ENCODE assay signal across 37 cellular contexts in the genomic region with DNA sequence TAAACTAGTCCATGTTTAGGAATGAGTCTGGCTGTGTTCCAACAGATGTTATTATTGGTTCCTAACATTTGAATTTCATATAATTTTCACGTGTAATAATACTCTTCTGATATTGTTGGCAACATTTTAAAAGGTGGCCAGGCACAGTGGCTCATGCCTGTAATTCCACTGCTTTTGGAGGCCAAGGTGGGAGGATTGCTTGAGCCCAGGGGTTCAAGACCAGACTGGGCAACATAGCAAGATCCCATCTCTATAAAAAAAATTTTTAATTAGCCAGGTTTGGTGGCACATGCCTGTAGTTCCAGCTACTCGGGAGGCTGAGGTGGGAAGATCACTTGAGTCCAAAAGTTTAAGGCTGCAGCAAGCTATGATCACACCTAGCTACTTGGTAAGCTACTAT.
"Had no signal": no experiment of that assay in that cellular context is flagged by ENCODE, and none has a peak within 500 bp of the region (broad histone marks: within the 10 kb centered on the region; RNA-seq: fewer than 3 reads in every experiment).

No MANE protein-coding gene starts in this region.

- H3K9me3 Mint-ChIP-seq: activated CD4-positive, alpha-beta memory T cell treated with anti-CD3 and anti-CD28 coated beads for 36 hours; activated CD4-positive, alpha-beta T cell treated with anti-CD3 and anti-CD28 coated beads, Interleukin-2, amount 10 ng/mL, durations not matched to agents 24 days and 14 days; activated naive CD4-positive, alpha-beta T cell treated with anti-CD3 and anti-CD28 coated beads for 36 hours; activated naive CD4-positive, alpha-beta T cell treated with anti-CD3 and anti-CD28 coated beads, Interleukin-2, amount 50 U/mL, for 24 hours; activated naive CD8-positive, alpha-beta T cell treated with anti-CD3 and anti-CD28 coated beads for 36 hours; activated naive CD8-positive, alpha-beta T cell treated with anti-CD3 and anti-CD28 coated beads, Interleukin-2, amount 50 U/mL, for 24 hours; activated T-helper 1 cell treated with anti-CD3 and anti-CD28 coated beads, Interleukin-12 subunit alpha, Interleukin-12 subunit beta, Interleukin-2, Interleukin-4 antibody, amounts not matched to agents 30 ng/mL and 10 ng/mL and 1 ng/mL, durations not matched to agents 14 hours and 24 hours and 36 hours; activated T-helper 2 cell treated with anti-CD3 and anti-CD28 coated beads, Interferon-gamma antibody, Interleukin-2, Interleukin-4, amounts not matched to agents 10 μg/mL and 5 μg/mL and 100 μg/mL, durations not matched to agents 14 hours and 24 hours and 36 hours; effector memory CD8-positive, alpha-beta T cell; T-helper 2 cell treated with Interferon-gamma antibody and Interleukin-4, amounts not matched to agents 5 μg/mL and 100 μg/mL, for 36 hours had no signal

- H3K4me1 Mint-ChIP-seq: activated CD8-positive, alpha-beta memory T cell treated with anti-CD3 and anti-CD28 coated beads, Interleukin-2, amount 10 ng/mL, durations not matched to agents 7 days and 5 days; activated naive CD4-positive, alpha-beta T cell treated with anti-CD3 and anti-CD28 coated beads, Interleukin-2, amount 50 U/mL, for 24 hours; activated naive CD8-positive, alpha-beta T cell treated with anti-CD3 and anti-CD28 coated beads for 36 hours; activated naive CD8-positive, alpha-beta T cell treated with anti-CD3 and anti-CD28 coated beads, Interleukin-2, amount 50 U/mL, for 24 hours had no signal

- H3K4me3 Mint-ChIP-seq: activated CD4-positive, alpha-beta memory T cell treated with anti-CD3 and anti-CD28 coated beads for 36 hours; activated CD4-positive, alpha-beta T cell treated with anti-CD3 and anti-CD28 coated beads for 36 hours; activated CD4-positive, alpha-beta T cell treated with anti-CD3 and anti-CD28 coated beads, Interleukin-2, amount 10 ng/mL, durations not matched to agents 24 days and 14 days; activated CD8-positive, alpha-beta memory T cell treated with anti-CD3 and anti-CD28 coated beads, Interleukin-2, amount 10 ng/mL, durations not matched to agents 7 days and 5 days; activated CD8-positive, alpha-beta T cell treated with anti-CD3 and anti-CD28 coated beads, Interleukin-2, amount 10 ng/mL, durations not matched to agents 7 days and 5 days; activated naive CD4-positive, alpha-beta T cell treated with anti-CD3 and anti-CD28 coated beads for 36 hours; activated naive CD4-positive, alpha-beta T cell treated with anti-CD3 and anti-CD28 coated beads, Interleukin-2, amount 50 U/mL, for 24 hours; activated naive CD8-positive, alpha-beta T cell treated with anti-CD3 and anti-CD28 coated beads for 36 hours; activated naive CD8-positive, alpha-beta T cell treated with anti-CD3 and anti-CD28 coated beads, Interleukin-2, amount 50 U/mL, for 24 hours; activated T-helper 1 cell treated with anti-CD3 and anti-CD28 coated beads, Interleukin-12 subunit alpha, Interleukin-12 subunit beta, Interleukin-2, Interleukin-4 antibody, amounts not matched to agents 30 ng/mL and 10 ng/mL and 1 ng/mL, durations not matched to agents 14 hours and 24 hours and 36 hours; effector memory CD8-positive, alpha-beta T cell; T-helper 17 cell; T-helper 2 cell treated with Interferon-gamma antibody and Interleukin-4, amounts not matched to agents 5 μg/mL and 100 μg/mL, for 36 hours had no signal

- H3K27ac Mint-ChIP-seq: activated CD4-positive, alpha-beta memory T cell treated with anti-CD3 and anti-CD28 coated beads for 36 hours; activated CD4-positive, alpha-beta T cell treated with anti-CD3 and anti-CD28 coated beads for 36 hours; activated CD4-positive, alpha-beta T cell treated with anti-CD3 and anti-CD28 coated beads, Interleukin-2, amount 10 ng/mL, durations not matched to agents 24 days and 14 days; activated CD8-positive, alpha-beta memory T cell treated with anti-CD3 and anti-CD28 coated beads, Interleukin-2, amount 10 ng/mL, durations not matched to agents 7 days and 5 days; activated CD8-positive, alpha-beta T cell treated with anti-CD3 and anti-CD28 coated beads, Interleukin-2, amount 10 ng/mL, durations not matched to agents 7 days and 5 days; activated naive CD4-positive, alpha-beta T cell treated with anti-CD3 and anti-CD28 coated beads for 36 hours; activated naive CD4-positive, alpha-beta T cell treated with anti-CD3 and anti-CD28 coated beads, Interleukin-2, amount 50 U/mL, for 24 hours; activated naive CD8-positive, alpha-beta T cell treated with anti-CD3 and anti-CD28 coated beads for 36 hours; activated naive CD8-positive, alpha-beta T cell treated with anti-CD3 and anti-CD28 coated beads, Interleukin-2, amount 50 U/mL, for 24 hours; activated T-helper 1 cell treated with anti-CD3 and anti-CD28 coated beads, Interleukin-12 subunit alpha, Interleukin-12 subunit beta, Interleukin-2, Interleukin-4 antibody, amounts not matched to agents 30 ng/mL and 10 ng/mL and 1 ng/mL, durations not matched to agents 14 hours and 24 hours and 36 hours; activated T-helper 2 cell treated with anti-CD3 and anti-CD28 coated beads, Interferon-gamma antibody, Interleukin-2, Interleukin-4, amounts not matched to agents 10 μg/mL and 5 μg/mL and 100 μg/mL, durations not matched to agents 14 hours and 24 hours and 36 hours; T-helper 17 cell; T-helper 2 cell treated with Interferon-gamma antibody and Interleukin-4, amounts not matched to agents 5 μg/mL and 100 μg/mL, for 36 hours had no signal

- H3K27me3 ChIP-seq: adrenal gland, body of pancreas, cardiac muscle cell, colonic mucosa, dorsolateral prefrontal cortex, esophagus squamous epithelium, gastroesophageal sphincter had no signal

- H3K27me3 Mint-ChIP-seq: activated CD4-positive, alpha-beta memory T cell treated with anti-CD3 and anti-CD28 coated beads for 36 hours; activated CD4-positive, alpha-beta T cell treated with anti-CD3 and anti-CD28 coated beads for 36 hours; activated CD4-positive, alpha-beta T cell treated with anti-CD3 and anti-CD28 coated beads, Interleukin-2, amount 10 ng/mL, durations not matched to agents 24 days and 14 days; activated CD8-positive, alpha-beta memory T cell treated with anti-CD3 and anti-CD28 coated beads, Interleukin-2, amount 10 ng/mL, durations not matched to agents 7 days and 5 days; activated naive CD4-positive, alpha-beta T cell treated with anti-CD3 and anti-CD28 coated beads, Interleukin-2, amount 50 U/mL, for 24 hours; activated naive CD8-positive, alpha-beta T cell treated with anti-CD3 and anti-CD28 coated beads for 36 hours; activated naive CD8-positive, alpha-beta T cell treated with anti-CD3 and anti-CD28 coated beads, Interleukin-2, amount 50 U/mL, for 24 hours; effector memory CD8-positive, alpha-beta T cell; T-helper 17 cell had no signal

- H3K9me3 ChIP-seq: adrenal gland, body of pancreas, colonic mucosa, esophagus squamous epithelium, gastroesophageal sphincter had no signal

- H3K36me3 ChIP-seq: adrenal gland, colonic mucosa, esophagus squamous epithelium, gastroesophageal sphincter, WERI-Rb-1 had no signal

- H3K4me3 ChIP-seq: adrenal gland, body of pancreas, cardiac muscle cell, colonic mucosa, dorsolateral prefrontal cortex, esophagus squamous epithelium, gastroesophageal sphincter had no signal

- DNase-seq: activated CD4-positive, alpha-beta memory T cell treated with anti-CD3 and anti-CD28 coated beads for 36 hours; activated CD4-positive, alpha-beta T cell treated with anti-CD3 and anti-CD28 coated beads for 36 hours; activated CD4-positive, alpha-beta T cell treated with anti-CD3 and anti-CD28 coated beads, Interleukin-2, amount 10 ng/mL, durations not matched to agents 24 days and 14 days; activated CD4-positive, CD25-positive, alpha-beta regulatory T cell; activated CD4-positive, CD25-positive, alpha-beta regulatory T cell treated with anti-CD3 and anti-CD28 coated beads, Interleukin-2, amount 50 U/mL, for 72 hours; activated CD8-positive, alpha-beta memory T cell treated with anti-CD3 and anti-CD28 coated beads, Interleukin-2, amount 10 ng/mL, durations not matched to agents 7 days and 5 days; activated CD8-positive, alpha-beta memory T cell treated with anti-CD3 and anti-CD28 coated beads, Interleukin-2, amount 50 U/mL, for 4 hours; activated CD8-positive, alpha-beta T cell treated with anti-CD3 and anti-CD28 coated beads, Interleukin-2, amount 10 ng/mL, durations not matched to agents 7 days and 5 days; activated effector memory CD4-positive, alpha-beta T cell treated with anti-CD3 and anti-CD28 coated beads, Interleukin-2, amount 50 U/mL, for 16 hours; activated naive CD4-positive, alpha-beta T cell treated with anti-CD3 and anti-CD28 coated beads for 36 hours; activated naive CD8-positive, alpha-beta T cell treated with anti-CD3 and anti-CD28 coated beads for 36 hours; activated naive CD8-positive, alpha-beta T cell treated with anti-CD3 and anti-CD28 coated beads, Interleukin-2, amount 50 U/mL, for 24 hours; activated T-cell treated with anti-CD3 and anti-CD28 coated beads, Interleukin-2, amount 50 U/mL, for 1 hour; activated T-cell treated with anti-CD3 and anti-CD28 coated beads, Interleukin-2, amount 50 U/mL, for 48 hours; adrenal gland; amygdala; aorta; body of pancreas; central memory CD4-positive, alpha-beta T cell; cerebellar nuclear complex; colonic mucosa; dorsolateral prefrontal cortex; esophagus squamous epithelium; foreskin melanocyte; head of caudate nucleus; T-helper 1 cell; T-helper 17 cell; T1000; WERI-Rb-1 had no signal

- H3K27ac ChIP-seq: adrenal gland, body of pancreas, cardiac muscle cell, colonic mucosa, dorsolateral prefrontal cortex, epithelial cell of prostate, esophagus squamous epithelium, gastroesophageal sphincter, WERI-Rb-1 had no signal

- H3K4me1 ChIP-seq: adrenal gland, body of pancreas, colonic mucosa had no signal
